ENCODE assay signal across 2 cellular contexts in genomic region chr4:64737854-64738138, GRCh38.
A peak's percentile ranks its signal among the peaks of the same experiment; 100 is the strongest.
TF ChIP-seq lines count a peak whose summit lies in the region.

No MANE protein-coding gene starts in this region.

TF ChIP-seq in GM23338, 12 proteins besides CTCF, POLR2A, EP300 and RAD21:
- TF ChIP-seq NANOG (IDR thresholded peaks at IDR 0.05; ENCODE audit: borderline replicate concordance) (peak; percentile 99), POLR2AphosphoS5 (IDR thresholded peaks at IDR 0.05; ENCODE audit: low read depth) (0 out of 2 replicates have a peak, but pooled peaks have one; percentile 15), CREB1 (CRISPR knock-in tag; IDR thresholded peaks at IDR 0.05; ENCODE audit: low read depth) (peak; percentile 26; the same call in 1 of the 2 replicates), ZNF462 (CRISPR knock-in tag; IDR thresholded peaks at IDR 0.05) (peak; percentile 50; the same call in 1 of the 2 replicates)

TF ChIP-seq in H1, 55 proteins besides CTCF, POLR2A, EP300 and RAD21:
- TF ChIP-seq TEAD4 (IDR thresholded peaks at IDR 0.05; ENCODE audit: low read depth, low read length) (0 out of 2 replicates have a peak, but pooled peaks have one; percentile 36), MAFK (IDR thresholded peaks at IDR 0.05; ENCODE audit: low read depth, low read length) (0 out of 2 replicates have a peak, but pooled peaks have one; percentile 6), NANOG (IDR thresholded peaks at IDR 0.05; ENCODE audit: insufficient read depth, low read depth, low read length, poor library complexity, severe bottlenecking) (peak; percentile 74), ATF2 (IDR thresholded peaks at IDR 0.05; ENCODE audit: low read length) (0 out of 2 replicates have a peak, but pooled peaks have one; percentile 24), TCF12 (IDR thresholded peaks at IDR 0.05; ENCODE audit: low read depth, low read length) (peak; percentile 48; the same call in 1 of the 2 replicates), JUND (IDR thresholded peaks at IDR 0.05; ENCODE audit: low read length) (peak; percentile 29; the same call in 1 of the 2 replicates), MAX (IDR thresholded peaks at IDR 0.05) (0 out of 2 replicates have a peak, but pooled peaks have one; percentile 26)
